Comparison of ENCODE assay signal across 15 cellular contexts in genomic region chr11:12161603-12162350, GRCh38. TPM values are rescaled to one million over a fixed set of nuclear protein-coding genes. Genes with fewer than 3 reads are reported as not detected.
DNase-seq lines count a peak whose midpoint lies in the region; ATAC-seq and TF ChIP-seq lines count a peak whose summit lies in the region.
"Had no signal": no experiment of that assay in that cellular context is flagged by ENCODE, and none has a peak within 500 bp of the region (broad histone marks: within the 10 kb centered on the region; RNA-seq: fewer than 3 reads in every experiment).

No MANE protein-coding gene starts in this region.

- peaks cover 82% of the 10 kb centered on the region for H3K36me3 Mint-ChIP-seq in Caco-2 (ENCODE audit: insufficient read depth, unreplicated experiment)
- H3K36me3 Mint-ChIP-seq in activated T-helper 2 cell treated with anti-CD3 and anti-CD28 coated beads, Interferon-gamma antibody, Interleukin-2, Interleukin-4, amounts not matched to agents 10 μg/mL and 5 μg/mL and 100 μg/mL, durations not matched to agents 14 hours and 24 hours and 36 hours (ENCODE audit: low read depth), result peaks cover 89% of the 10 kb centered on the region
- H3K36me3 Mint-ChIP-seq: IgD-negative memory B cell had no signal

- no peak overlapping the region for H3K4me3 Mint-ChIP-seq in Caco-2 (ENCODE audit: unreplicated experiment)
- no peak overlapping the region for H3K4me3 Mint-ChIP-seq in activated T-helper 2 cell treated with anti-CD3 and anti-CD28 coated beads, Interferon-gamma antibody, Interleukin-2, Interleukin-4, amounts not matched to agents 10 μg/mL and 5 μg/mL and 100 μg/mL, durations not matched to agents 14 hours and 24 hours and 36 hours (ENCODE audit: low read depth)
- H3K4me3 Mint-ChIP-seq: activated CD8-positive, alpha-beta memory T cell treated with anti-CD3 and anti-CD28 coated beads, Interleukin-2, amount 10 ng/mL, durations not matched to agents 7 days and 5 days; effector memory CD8-positive, alpha-beta T cell; IgD-negative memory B cell had no signal

- BruUV-seq in Caco-2 (replicated peaks; lab: Mats Ljungman, UMichigan), result no TSS peak

- 72 to 76% methylated on average over 10 to 11 of the region's 12 CpGs for WGBS in gastroesophageal sphincter (ENCODE audit: low coverage in 1 of 2), 2 donors

- H3K27ac Mint-ChIP-seq in Caco-2 (ENCODE audit: unreplicated experiment), result peak overlapping the region; percentile 83
- peak overlapping the region; percentile 21 for H3K27ac Mint-ChIP-seq in activated T-helper 2 cell treated with anti-CD3 and anti-CD28 coated beads, Interferon-gamma antibody, Interleukin-2, Interleukin-4, amounts not matched to agents 10 μg/mL and 5 μg/mL and 100 μg/mL, durations not matched to agents 14 hours and 24 hours and 36 hours
- H3K27ac Mint-ChIP-seq: activated CD8-positive, alpha-beta memory T cell treated with anti-CD3 and anti-CD28 coated beads, Interleukin-2, amount 10 ng/mL, durations not matched to agents 7 days and 5 days; effector memory CD8-positive, alpha-beta T cell had no signal

- no peaks in the 10 kb centered on the region for H3K27me3 Mint-ChIP-seq in Caco-2 (ENCODE audit: insufficient read depth, unreplicated experiment)
- no peaks in the 10 kb centered on the region for H3K27me3 Mint-ChIP-seq in activated T-helper 2 cell treated with anti-CD3 and anti-CD28 coated beads, Interferon-gamma antibody, Interleukin-2, Interleukin-4, amounts not matched to agents 10 μg/mL and 5 μg/mL and 100 μg/mL, durations not matched to agents 14 hours and 24 hours and 36 hours (ENCODE audit: low read depth)
- H3K27me3 Mint-ChIP-seq: activated CD8-positive, alpha-beta memory T cell treated with anti-CD3 and anti-CD28 coated beads, Interleukin-2, amount 10 ng/mL, durations not matched to agents 7 days and 5 days; effector memory CD8-positive, alpha-beta T cell had no signal

- H3K27ac ChIP-seq in gastroesophageal sphincter, result peak overlapping the region; percentile 84 to 93 (median 90)
- H3K27ac ChIP-seq in rectal smooth muscle tissue (ENCODE audit: low read depth, low read length), result peak overlapping the region; percentile 84

- H3K9me3 ChIP-seq in Caco-2 (no peaks in the 10 kb centered on the region), gastroesophageal sphincter (no peaks in the 10 kb centered on the region)

- H3K9ac ChIP-seq in rectal smooth muscle tissue (ENCODE audit: low read length), result no peak overlapping the region

- H3K9me3 Mint-ChIP-seq in Caco-2 (ENCODE audit: unreplicated experiment), result no peaks in the 10 kb centered on the region
- H3K9me3 Mint-ChIP-seq in activated T-helper 2 cell treated with anti-CD3 and anti-CD28 coated beads, Interferon-gamma antibody, Interleukin-2, Interleukin-4, amounts not matched to agents 10 μg/mL and 5 μg/mL and 100 μg/mL, durations not matched to agents 14 hours and 24 hours and 36 hours, result no peaks in the 10 kb centered on the region
- H3K9me3 Mint-ChIP-seq: effector memory CD8-positive, alpha-beta T cell; IgD-negative memory B cell had no signal

- ATAC-seq in gastroesophageal sphincter, result no peak
- ATAC-seq in GM19467 (IDR thresholded peaks at IDR 0.05; ENCODE audit: unreplicated experiment), result no peak
- ATAC-seq: activated CD8-positive, alpha-beta memory T cell treated with anti-CD3 and anti-CD28 coated beads, Interleukin-2, amount 10 ng/mL, durations not matched to agents 7 days and 5 days; effector memory CD8-positive, alpha-beta T cell; HCT116 had no signal

- H3K27me3 ChIP-seq in Caco-2 (replicated peaks; ENCODE audit: control insufficient read depth, insufficient read depth, low read length) (no peaks in the 10 kb centered on the region), gastroesophageal sphincter (no peaks in the 10 kb centered on the region), rectal smooth muscle tissue (ENCODE audit: control insufficient read depth, insufficient read depth, low read length) (no peaks in the 10 kb centered on the region)

- DNase-seq in Caco-2 (no peak), ACHN (no peak), DMS 273 treated with DMSO at 0.1 percent for 48 hours (lab: John Stamatoyannopoulos, UW) (no peak), GM20000 (ENCODE audit: low spot score) (no peak)
- DNase-seq in activated T-helper 2 cell treated with anti-CD3 and anti-CD28 coated beads, Interferon-gamma antibody, Interleukin-2, Interleukin-4, amounts not matched to agents 10 μg/mL and 5 μg/mL and 100 μg/mL, durations not matched to agents 14 hours and 24 hours and 36 hours (ENCODE audit: low spot score), result no peak
- DNase-seq: activated CD8-positive, alpha-beta memory T cell treated with anti-CD3 and anti-CD28 coated beads, Interleukin-2, amount 10 ng/mL, durations not matched to agents 7 days and 5 days; effector memory CD8-positive, alpha-beta T cell; foreskin fibroblast; mesendoderm; NCI-H748 treated with DMSO at 0.1 percent for 48 hours had no signal

- intact Hi-C loops in Caco-2 (cut with micrococcal nuclease; ENCODE audit: unreplicated experiment), result loop anchor here (5.0 kb wide), 1 partner anchor 121 kb away; no protein-coding TSS in a partner anchor
- intact Hi-C loops in activated T-helper 2 cell treated with anti-CD3 and anti-CD28 coated beads, Interferon-gamma antibody, Interleukin-2, Interleukin-4, amounts not matched to agents 10 μg/mL and 5 μg/mL and 100 μg/mL, durations not matched to agents 14 hours and 24 hours and 36 hours (cut with micrococcal nuclease), result no loop called here

- TF ChIP-seq POLR2A in gastroesophageal sphincter (IDR thresholded peaks at IDR 0.05), result no peak

- TF ChIP-seq CTCF in Caco-2 (IDR thresholded peaks at IDR 0.05; ENCODE audit: insufficient read depth in 1 of 2, low read depth in 1 of 2, low read length in 1 of 2, severe bottlenecking in 1 of 2, unreplicated experiment in 1 of 2) (no peak), gastroesophageal sphincter (IDR thresholded peaks at IDR 0.05) (no peak), GM20000 (IDR thresholded peaks at IDR 0.05; ENCODE audit: extremely low read depth, missing control alignments) (no peak)

- H3K36me3 ChIP-seq in Caco-2 (ENCODE audit: control insufficient read depth, insufficient read depth, low read length), result peaks cover 2% of the 10 kb centered on the region
- peaks cover 0 to 13% of the 10 kb centered on the region in 2 donors for H3K36me3 ChIP-seq in gastroesophageal sphincter
- no peaks in the 10 kb centered on the region for H3K36me3 ChIP-seq in rectal smooth muscle tissue (ENCODE audit: control insufficient read depth, insufficient read depth, low read length)

- H3K4me1 ChIP-seq in Caco-2 (peaks cover 88% of the 10 kb centered on the region), gastroesophageal sphincter (peaks cover 29 to 98% (median 45%) of the 10 kb centered on the region in 3 donors), rectal smooth muscle tissue (ENCODE audit: control insufficient read depth, insufficient read depth, low read length) (peaks cover 74% of the 10 kb centered on the region)

- CTCF ChIA-PET in Caco-2 (lab: Charles Lee), result no interaction called here

- peaks cover 70% of the 10 kb centered on the region for H3K4me1 Mint-ChIP-seq in Caco-2 (ENCODE audit: low read depth, unreplicated experiment)
- H3K4me1 Mint-ChIP-seq in activated T-helper 2 cell treated with anti-CD3 and anti-CD28 coated beads, Interferon-gamma antibody, Interleukin-2, Interleukin-4, amounts not matched to agents 10 μg/mL and 5 μg/mL and 100 μg/mL, durations not matched to agents 14 hours and 24 hours and 36 hours (ENCODE audit: low read depth), result peaks cover 81% of the 10 kb centered on the region
- H3K4me1 Mint-ChIP-seq: IgD-negative memory B cell had no signal

- no peak for TF ChIP-seq EP300 in gastroesophageal sphincter (IDR thresholded peaks at IDR 0.05)

- in situ Hi-C loops in ACHN (cut with HindIII; ENCODE audit: low pct_ligation_motif_present, low pct_unique_long_range_greater_than_20kb, low sequenced_read_pairs), result no loop called here

- POLR2A ChIA-PET in Caco-2 (lab: Charles Lee), result no interaction called here

- no peak overlapping the region for H3K4me3 ChIP-seq in Caco-2 (ENCODE audit: low read depth, low read length)
- H3K4me3 ChIP-seq in gastroesophageal sphincter, result no peak overlapping the region
- no peak overlapping the region for H3K4me3 ChIP-seq in rectal smooth muscle tissue (ENCODE audit: low read length)

RNA-seq across cellular contexts. Expression of gene MICAL2, which starts 51.4 kb away (rescaled TPM):
- 247 and 272 TPM in 2 replicates for total RNA-seq in Caco-2 (2022)
- total RNA-seq in activated T-helper 2 cell treated with anti-CD3 and anti-CD28 coated beads, Interferon-gamma antibody, Interleukin-2, Interleukin-4, amounts not matched to agents 10 μg/mL and 5 μg/mL and 100 μg/mL, durations not matched to agents 14 hours and 24 hours and 36 hours, result 736 TPM in 2 replicates
- 100 to 1,000 TPM; 196 to 550 (median 237) TPM for total RNA-seq in gastroesophageal sphincter
